In genomic region chr7:157903715-157904114, GRCh38 we compare ENCODE assay signal across 19 cellular contexts.
A peak's percentile ranks its signal among the peaks of the same experiment; 100 is the strongest.
DNase-seq lines count a peak whose midpoint lies in the region; TF ChIP-seq lines count a peak whose summit lies in the region.
"Had no signal": no experiment of that assay in that cellular context is flagged by ENCODE, and none has a peak within 500 bp of the region (broad histone marks: within the 10 kb centered on the region; RNA-seq: fewer than 3 reads in every experiment).

No MANE protein-coding gene starts in this region.

- no peak overlapping the region for H3K4ac ChIP-seq in neuronal stem cell (ENCODE audit: low read length)

- H2AK5ac ChIP-seq in neuronal stem cell (ENCODE audit: low read depth, low read length), result peak overlapping the region; percentile 33

- H4K8ac ChIP-seq in neuronal stem cell (ENCODE audit: low read depth, low read length), result no peak overlapping the region

- H3K4me1 ChIP-seq in MM.1S (ENCODE audit: low read length), result no peaks in the 10 kb centered on the region
- H3K4me1 ChIP-seq in neuronal stem cell (ENCODE audit: control insufficient read depth in 2 of 2, insufficient read depth in 1 of 2, low read depth in 1 of 2, low read length in 2 of 2), result peaks cover 0 to 8% of the 10 kb centered on the region in 2 donors
- H3K4me1 ChIP-seq in colonic mucosa, result no peaks in the 10 kb centered on the region
- H3K4me1 ChIP-seq: Peyer's patch had no signal

- no peaks in the 10 kb centered on the region for H3K79me1 ChIP-seq in neuronal stem cell (ENCODE audit: low read depth, low read length)

- no peak overlapping the region for H2BK12ac ChIP-seq in neuronal stem cell (ENCODE audit: low read length)

- H3K36me3 ChIP-seq in MM.1S (replicated peaks; ENCODE audit: insufficient read depth, low read length) (no peaks in the 10 kb centered on the region), neuronal stem cell (replicated peaks in 1 of 2; ENCODE audit: control insufficient read depth in 2 of 2, insufficient read depth in 2 of 2, low read length in 2 of 2) (no peaks in the 10 kb centered on the region), colonic mucosa (no peaks in the 10 kb centered on the region)
- H3K36me3 ChIP-seq: Peyer's patch had no signal

- no peak overlapping the region for H3K27ac ChIP-seq in MM.1S (ENCODE audit: low read length)
- H3K27ac ChIP-seq in angular gyrus (ENCODE audit: low read depth, low read length), result peak overlapping the region; percentile 37
- no peak overlapping the region for H3K27ac ChIP-seq in neuronal stem cell (replicated peaks; ENCODE audit: low read length)
- no peak overlapping the region for H3K27ac ChIP-seq in colonic mucosa
- H3K27ac ChIP-seq: Peyer's patch had no signal

- H3K9me2 ChIP-seq in MM.1S (replicated peaks; ENCODE audit: insufficient read depth, low read length), result no peaks in the 10 kb centered on the region

- H4K20me1 ChIP-seq in MM.1S (ENCODE audit: insufficient read depth, low read length), result no peaks in the 10 kb centered on the region

- peak overlapping the region; percentile 0 for H2BK15ac ChIP-seq in neuronal stem cell (ENCODE audit: low read length)

- H3K9ac ChIP-seq in MM.1S (ENCODE audit: low read length), result no peak overlapping the region
- H3K9ac ChIP-seq in neuronal stem cell (ENCODE audit: low read depth, low read length, poor library complexity), result no peak overlapping the region
- H3K9ac ChIP-seq in colonic mucosa (ENCODE audit: low read depth in 2 of 2, low read length in 2 of 2), result no peak overlapping the region

- no CpG with 5 or more reads among the region's 14 CpGs for WGBS in neuronal stem cell (ENCODE audit: extremely low coverage in 2 of 2, insufficient read length in 2 of 2, insufficient replicate concordance in 1 of 2), 2 donors

- no peak overlapping the region for H2BK5ac ChIP-seq in neuronal stem cell (ENCODE audit: low read length)

- no peak overlapping the region for H4K91ac ChIP-seq in neuronal stem cell (ENCODE audit: low read depth, low read length, poor library complexity)

- H3K9me3 ChIP-seq in MM.1S (replicated peaks; ENCODE audit: insufficient read depth, low read length), result no peaks in the 10 kb centered on the region
- peaks cover 57% of the 10 kb centered on the region for H3K9me3 ChIP-seq in iPS-18c (ENCODE audit: control insufficient read depth, insufficient read depth, low read length)
- no peaks in the 10 kb centered on the region for H3K9me3 ChIP-seq in neuronal stem cell (replicated peaks in 1 of 2; ENCODE audit: control insufficient read depth in 2 of 2, insufficient read depth in 1 of 2, low read depth in 1 of 2, low read length in 2 of 2)
- no peaks in the 10 kb centered on the region for H3K9me3 ChIP-seq in colonic mucosa
- H3K9me3 ChIP-seq: Peyer's patch had no signal

- H3K18ac ChIP-seq in neuronal stem cell (ENCODE audit: low read length), result no peak overlapping the region

- H2BK120ac ChIP-seq in neuronal stem cell (ENCODE audit: low read depth, low read length), result no peak overlapping the region

- no peaks in the 10 kb centered on the region for H3F3A ChIP-seq in MM.1S (ENCODE audit: insufficient read depth, low read length)

- H3K27me3 ChIP-seq in MM.1S (replicated peaks; ENCODE audit: insufficient read depth, low read length) (peaks cover 92% of the 10 kb centered on the region), neuronal stem cell (ENCODE audit: control insufficient read depth in 3 of 3, insufficient read depth in 3 of 3, low read depth in 1 of 3, low read length in 3 of 3) (no peaks in the 10 kb centered on the region), colonic mucosa (no peaks in the 10 kb centered on the region)
- H3K27me3 ChIP-seq: Peyer's patch had no signal

- H3K79me2 ChIP-seq in MM.1S (ENCODE audit: low read length), result no peaks in the 10 kb centered on the region

- TF ChIP-seq CTCF in MM.1S (IDR thresholded peaks at IDR 0.05; ENCODE audit: low read length), result no peak
- TF ChIP-seq CTCF in colonic mucosa (IDR thresholded peaks at IDR 0.05), result no peak

- H2AFZ ChIP-seq in MM.1S (ENCODE audit: low read length) (no peak overlapping the region), neuronal stem cell (ENCODE audit: low read length) (no peak overlapping the region)
- H2AFZ ChIP-seq: GM23338 had no signal

- intact Hi-C loops in colonic mucosa (cut with DNase I), result no loop called here

- H3K4me3 ChIP-seq in MM.1S (ENCODE audit: low read length) (no peak overlapping the region), iPS-18c (ENCODE audit: insufficient read depth, low read depth, low read length) (peak overlapping the region; percentile 28; the same call in 1 of the 2 replicates), neuronal stem cell (ENCODE audit: low read length in 2 of 2) (no peak overlapping the region), colonic mucosa (no peak overlapping the region)
- H3K4me3 ChIP-seq: GM23338, Peyer's patch had no signal

- DNase-seq in MM.1S (no peak), neuronal stem cell (ENCODE audit: low spot score) (no peak), SKM-1 treated with dmso at 0.1 percent for 144 hours (lab: John Stamatoyannopoulos, UW; ENCODE audit: unreplicated experiment) (no peak), colonic mucosa (no peak), DMS79 treated with DMSO at 0.1 percent for 48 hours (lab: John Stamatoyannopoulos, UW) (no peak), kidney tubule cell (ENCODE audit: low spot score) (no peak)
- DNase-seq: AML-193; CD4-positive, CD25-positive, alpha-beta regulatory T cell; KBM-7; NCI-H1092; NCI-H1694; NCI-H2171; NCI-H510A; NCI-H82; Peyer's patch; SHP77 had no signal

- peak overlapping the region; percentile 6 for H3K23ac ChIP-seq in neuronal stem cell (ENCODE audit: low read depth, low read length, poor library complexity)

- H3K14ac ChIP-seq in neuronal stem cell (ENCODE audit: low read length), result no peak overlapping the region

- H3K4me2 ChIP-seq in MM.1S (ENCODE audit: low read depth, low read length), result peak overlapping the region; percentile 33; the same call in 1 of the 2 replicates
- H3K4me2 ChIP-seq in neuronal stem cell (ENCODE audit: insufficient read depth, low read length, poor library complexity, severe bottlenecking), result no peak overlapping the region
- H3K4me2 ChIP-seq: GM23338 had no signal
